37 cellular contexts compared by ENCODE assay signal in the genomic region with DNA sequence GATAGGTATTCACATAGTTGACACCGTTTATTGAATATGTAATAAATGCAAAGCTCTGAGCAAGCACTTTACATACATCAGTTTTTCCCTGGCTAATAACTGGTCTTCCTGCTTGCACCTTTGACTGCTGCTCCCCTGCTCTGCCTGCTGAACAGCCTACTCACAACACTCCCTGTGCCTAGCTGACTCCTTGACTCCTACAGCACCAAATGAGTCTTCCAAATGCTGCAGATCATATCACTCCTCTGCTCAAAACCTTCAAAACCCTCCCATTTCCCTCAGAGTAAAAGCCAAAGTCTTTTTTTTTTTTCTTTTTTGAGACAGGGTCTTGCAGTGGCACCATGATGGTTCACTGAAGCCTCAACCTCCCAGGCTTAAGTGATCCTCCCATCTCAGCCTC. TPM values are rescaled to one million over a fixed set of nuclear protein-coding genes. Genes with fewer than 3 reads are reported as not detected.
"Had no signal": no experiment of that assay in that cellular context is flagged by ENCODE, and none has a peak within 500 bp of the region (broad histone marks: within the 10 kb centered on the region; RNA-seq: fewer than 3 reads in every experiment).

No MANE protein-coding gene starts in this region.

- DNase-seq: Karpas-422, Kasumi-1, MG63, MM.1S, MV-4-11, NCI-H1048, NCI-H1092, NCI-H1092 treated with DMSO at 0.1 percent for 48 hours, NCI-H1105, NCI-H1105 treated with DMSO at 0.1 percent for 48 hours, NCI-H1417, NCI-H1417 treated with DMSO at 0.1 percent for 48 hours, NCI-H1436, NCI-H1436 treated with DMSO at 0.1 percent for 48 hours, NCI-H146, NCI-H1694, NCI-H1694 treated with DMSO at 0.1 percent for 48 hours, NCI-H187, NCI-H187 treated with DMSO at 0.1 percent for 48 hours, NCI-H1930, NCI-H2029 treated with DMSO at 0.1 percent for 48 hours, NCI-H2081, NCI-H2081 treated with DMSO at 0.1 percent for 48 hours, NCI-H2107, NCI-H2171, NCI-H2171 treated with DMSO at 0.1 percent for 48 hours, NCI-H2227 treated with DMSO at 0.1 percent for 48 hours, NCI-H226, NCI-H345, NCI-H446, NCI-H446 treated with DMSO at 0.1 percent for 48 hours, NCI-H510A had no signal

- H3K27ac ChIP-seq: KMS-11 had no signal

- H3K4me3 ChIP-seq: MG63 had no signal

- H3K36me3 ChIP-seq: MG63 had no signal

- H3K4me2 ChIP-seq: KMS-11 had no signal

RNA-seq across cellular contexts. Expression of gene EFCAB3, which starts 18.5 kb away (rescaled TPM):
- total RNA-seq: LHCN-M2, M059J, MCF 10A, NCI-H460 had no signal
